ENCODE assay signal across 9 cellular contexts in the genomic region with DNA sequence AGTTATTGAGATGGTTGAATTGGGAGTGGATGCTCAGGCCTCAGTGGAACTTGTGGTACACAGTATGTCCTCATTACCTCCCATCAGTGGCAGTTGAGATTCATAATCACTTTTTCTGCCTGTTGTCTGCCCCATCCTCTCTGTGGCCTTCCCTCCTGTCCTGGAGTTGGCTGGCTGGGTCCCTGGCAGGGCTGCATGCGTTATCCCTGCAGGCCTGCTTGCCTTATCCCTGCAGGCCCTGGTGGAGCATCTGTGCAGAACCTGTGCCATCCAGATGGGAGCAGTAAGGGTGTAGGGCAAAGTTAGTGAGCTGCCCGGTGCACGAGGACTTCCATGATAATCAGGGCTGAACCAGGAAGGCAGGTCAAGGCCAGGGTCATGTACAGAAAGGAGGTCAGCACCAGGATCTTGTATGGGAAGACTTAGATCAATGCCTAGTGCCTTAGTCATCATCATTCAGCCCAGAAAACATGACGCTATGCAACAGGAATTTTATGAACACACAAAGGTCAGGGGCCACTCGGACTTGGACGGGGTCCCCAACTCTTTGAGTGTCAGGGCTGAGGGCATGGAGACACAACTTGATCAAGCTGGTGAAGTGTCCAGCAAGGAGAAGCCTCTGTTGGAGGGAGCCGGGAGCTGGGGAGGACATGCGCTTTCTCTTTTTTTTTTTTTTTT. TPM values are rescaled to one million over a fixed set of nuclear protein-coding genes. Genes with fewer than 3 reads are reported as not detected.
A peak's percentile ranks its signal among the peaks of the same experiment; 100 is the strongest.
DNase-seq lines count a peak whose midpoint lies in the region; ATAC-seq, FAIRE-seq and TF ChIP-seq lines count a peak whose summit lies in the region.
"Had no signal": no experiment of that assay in that cellular context is flagged by ENCODE, and none has a peak within 500 bp of the region (broad histone marks: within the 10 kb centered on the region; RNA-seq: fewer than 3 reads in every experiment).

No MANE protein-coding gene starts in this region.

- H3K9me3 ChIP-seq in lung (ENCODE audit: control insufficient read depth in 2 of 2, insufficient read depth in 1 of 2, low read length in 1 of 2) (no peaks in the 10 kb centered on the region), WERI-Rb-1 (ENCODE audit: severe bottlenecking) (no peaks in the 10 kb centered on the region)

- peaks cover 64% of the 10 kb centered on the region for H3K4me1 Mint-ChIP-seq in stimulated activated naive CD8-positive, alpha-beta T cell treated with anti-CD3 and anti-CD28 coated beads, Interleukin-15, Interleukin-2, amounts not matched to agents 100 ng/mL and 50 ng/mL, for 24 hours (ENCODE audit: low read depth)

- H3K27ac ChIP-seq in lung (ENCODE audit: low read depth in 1 of 2, low read length in 1 of 2) (peak overlapping the region; percentile 37 to 77), WERI-Rb-1 (no peak overlapping the region)
- H3K27ac ChIP-seq: HL-60 had no signal

- H3K27me3 ChIP-seq in bronchial epithelial cell (ENCODE audit: control insufficient read depth, insufficient read depth, low read length) (no peaks in the 10 kb centered on the region), lung (ENCODE audit: control insufficient read depth, insufficient read depth) (no peaks in the 10 kb centered on the region), WERI-Rb-1 (ENCODE audit: insufficient read depth, low read depth, severe bottlenecking) (no peaks in the 10 kb centered on the region)

- no peak for DNase-seq in stimulated activated naive CD8-positive, alpha-beta T cell treated with anti-CD3 and anti-CD28 coated beads, Interleukin-15, Interleukin-2, amounts not matched to agents 100 U/mL and 50 U/mL, for 24 hours
- DNase-seq in bronchial epithelial cell (ENCODE audit: low read depth), result peak; percentile 54
- DNase-seq in lung (ENCODE audit: low spot score), result peak; percentile 74
- no peak for DNase-seq in WERI-Rb-1

- H3K36me3 Mint-ChIP-seq in stimulated activated naive CD8-positive, alpha-beta T cell treated with anti-CD3 and anti-CD28 coated beads, Interleukin-15, Interleukin-2, amounts not matched to agents 100 ng/mL and 50 ng/mL, for 24 hours (ENCODE audit: low read depth), result peaks cover 28% of the 10 kb centered on the region

- no peak for ATAC-seq in stimulated activated naive CD8-positive, alpha-beta T cell treated with anti-CD3 and anti-CD28 coated beads, Interleukin-15, Interleukin-2, amounts not matched to agents 100 U/mL and 50 U/mL, for 24 hours
- ATAC-seq in lung (ENCODE audit: insufficient read depth, low FRiP score) (peak; percentile 64), GM18520 (IDR thresholded peaks at IDR 0.05; ENCODE audit: unreplicated experiment) (no peak), HG03039 (IDR thresholded peaks at IDR 0.05; ENCODE audit: unreplicated experiment) (no peak)
- no peak for ATAC-seq in activated CD4-positive, CD25-positive, alpha-beta regulatory T cell treated with anti-CD3 and anti-CD28 coated beads, Interleukin-2, amount 50 U/mL, for 24 hours

- TF ChIP-seq CTCF in bronchial epithelial cell (IDR thresholded peaks at IDR 0.05; ENCODE audit: insufficient read depth, low read length, severe bottlenecking) (no peak), lung (IDR thresholded peaks at IDR 0.05; ENCODE audit: control extremely low read depth, extremely low read depth) (no peak), WERI-Rb-1 (IDR thresholded peaks at IDR 0.05; ENCODE audit: low read depth, low read length) (no peak)

- H3K27ac Mint-ChIP-seq in stimulated activated naive CD8-positive, alpha-beta T cell treated with anti-CD3 and anti-CD28 coated beads, Interleukin-15, Interleukin-2, amounts not matched to agents 100 ng/mL and 50 ng/mL, for 24 hours, result peak overlapping the region; percentile 46

- H3K4me1 ChIP-seq in lung (ENCODE audit: control insufficient read depth in 2 of 2, insufficient read depth in 2 of 2, low read length in 2 of 2), result peaks cover 9 to 22% of the 10 kb centered on the region in 2 donors

- no peaks in the 10 kb centered on the region for H3K9me3 Mint-ChIP-seq in stimulated activated naive CD8-positive, alpha-beta T cell treated with anti-CD3 and anti-CD28 coated beads, Interleukin-15, Interleukin-2, amounts not matched to agents 100 ng/mL and 50 ng/mL, for 24 hours

- WGBS in lung, 2 donors, result 57 to 69% methylated on average over 8 of the region's 8 CpGs

- no peaks in the 10 kb centered on the region for H3K27me3 Mint-ChIP-seq in stimulated activated naive CD8-positive, alpha-beta T cell treated with anti-CD3 and anti-CD28 coated beads, Interleukin-15, Interleukin-2, amounts not matched to agents 100 ng/mL and 50 ng/mL, for 24 hours

- H3K4me3 ChIP-seq in bronchial epithelial cell (ENCODE audit: low read depth, low read length) (no peak overlapping the region), lung (no peak overlapping the region), WERI-Rb-1 (ENCODE audit: low read depth, low read length) (no peak overlapping the region)

- FAIRE-seq in bronchial epithelial cell (lab: Jason Lieb, UNC), result no peak

- no peak overlapping the region for H3K4me3 Mint-ChIP-seq in stimulated activated naive CD8-positive, alpha-beta T cell treated with anti-CD3 and anti-CD28 coated beads, Interleukin-15, Interleukin-2, amounts not matched to agents 100 ng/mL and 50 ng/mL, for 24 hours

- peaks cover 4% of the 10 kb centered on the region for H3K36me3 ChIP-seq in bronchial epithelial cell (ENCODE audit: control insufficient read depth, insufficient read depth, low read length)
- no peaks in the 10 kb centered on the region for H3K36me3 ChIP-seq in lung (ENCODE audit: control insufficient read depth in 2 of 2, insufficient read depth in 2 of 2, low read length in 2 of 2)
- H3K36me3 ChIP-seq in WERI-Rb-1, result no peaks in the 10 kb centered on the region; the same call in 1 of the 2 replicates

RNA-seq across cellular contexts. Expression of a gene that starts 47.2 kb away (rescaled TPM):
- total RNA-seq in bronchial epithelial cell (31.3 and 69.1 TPM in 2 replicates), lung (10 to 100 TPM; 40.7 to 41.5 TPM)
- 10 to 100 TPM; 12.4 to 22.0 TPM for polyA plus RNA-seq in lung

Comparison
In these comparisons a context has a peak if more than half of its experiments do, and no peak if none do; other contexts are left out.
1. DNase-seq: peak in bronchial epithelial cell (single experiment) and lung (single experiment); none in stimulated activated naive CD8-positive, alpha-beta T cell treated with anti-CD3 and anti-CD28 coated beads, Interleukin-15, Interleukin-2, amounts not matched to agents 100 U/mL and 50 U/mL, for 24 hours (single experiment) and WERI-Rb-1 (single experiment).